Comparison of ENCODE assay signal across 19 cellular contexts in the genomic region with DNA sequence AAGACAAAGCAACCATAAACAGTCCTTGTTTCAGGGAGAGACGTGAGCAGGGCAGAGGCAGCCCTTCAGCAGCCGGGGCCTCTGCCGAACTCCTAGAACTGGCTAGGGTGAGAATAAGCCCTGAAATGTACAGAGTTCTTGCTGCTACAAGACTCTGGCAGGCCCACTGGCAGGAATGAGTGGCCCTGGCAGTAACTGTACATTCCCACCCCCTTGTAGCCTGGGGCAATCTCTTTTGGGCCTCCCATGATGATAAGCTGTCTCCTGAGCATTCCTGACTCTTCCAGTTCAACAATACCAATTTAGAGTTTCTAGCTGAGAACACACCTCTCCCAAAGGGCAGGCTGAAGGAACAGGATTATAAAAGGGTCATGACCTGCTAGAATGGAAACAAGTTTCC. TPM values are rescaled to one million over a fixed set of nuclear protein-coding genes. Genes with fewer than 3 reads are reported as not detected.
A peak's percentile ranks its signal among the peaks of the same experiment; 100 is the strongest.
DNase-seq lines count a peak whose midpoint lies in the region; ATAC-seq and TF ChIP-seq lines count a peak whose summit lies in the region.
"Had no signal": no experiment of that assay in that cellular context is flagged by ENCODE, and none has a peak within 500 bp of the region (broad histone marks: within the 10 kb centered on the region; RNA-seq: fewer than 3 reads in every experiment).

No MANE protein-coding gene starts in this region.

- in situ Hi-C loops in GM13977 (cut with MboI; ENCODE audit: low pct_unique_long_range_greater_than_20kb, low sequenced_read_pairs, unreplicated experiment), result loop anchor here (10.0 kb wide), 1 partner anchor 506 kb away; no protein-coding TSS in a partner anchor

- no peak for DNase-seq in CD4-positive, alpha-beta T cell
- DNase-seq in GM03348 (ENCODE audit: low spot score), result peak; percentile 24
- peak; percentile 59 for DNase-seq in T1000 (lab: John Stamatoyannopoulos, UW)
- peak; percentile 73 to 92 for DNase-seq in foreskin keratinocyte
- DNase-seq in NCI-H1105 (lab: John Stamatoyannopoulos, UW), result no peak
- no peak for DNase-seq in GM13977 (ENCODE audit: low spot score)
- DNase-seq: caudate nucleus, DMS153, Karpas-422, NCI-H146, occipital lobe, upper lobe of left lung had no signal

- no peak overlapping the region for H3K4me3 Mint-ChIP-seq in CD4-positive, alpha-beta T cell
- H3K4me3 Mint-ChIP-seq: B cell; stimulated activated memory B cell treated with anti-CD40 and anti-IgM and Interleukin-4, amounts not matched to agents 10 μg/mL and 1 μg/mL and 100 μg/mL, for 72 hours had no signal

- intact Hi-C loops in CD4-positive, alpha-beta T cell (cut with DNase I, micrococcal nuclease), result no loop called here

- no peak overlapping the region for H3K27ac ChIP-seq in CD4-positive, alpha-beta T cell (ENCODE audit: low read depth, low read length)
- no peak overlapping the region for H3K27ac ChIP-seq in foreskin keratinocyte
- H3K27ac ChIP-seq: HL-60, upper lobe of left lung, VCaP had no signal

- no peaks in the 10 kb centered on the region for H3K9me3 Mint-ChIP-seq in CD4-positive, alpha-beta T cell
- H3K9me3 Mint-ChIP-seq: stimulated activated memory B cell treated with anti-CD40 and anti-IgM and Interleukin-4, amounts not matched to agents 10 μg/mL and 1 μg/mL and 100 μg/mL, for 72 hours had no signal

- POLR2A ChIA-PET in CD4-positive, alpha-beta T cell (lab: Charles Lee), result interaction anchor here (1.2 kb wide), 1 partner anchor 15 kb away, joined by 5 read pairs; a partner anchor contains a TSS

- CTCF ChIA-PET in CD4-positive, alpha-beta T cell (lab: Charles Lee), result interaction anchor here (3.9 kb wide), 1 partner anchor 15 kb away, joined by 28 read pairs; a partner anchor contains a TSS

- H3K4me1 Mint-ChIP-seq in CD4-positive, alpha-beta T cell (ENCODE audit: low read depth), result peaks cover 72% of the 10 kb centered on the region

- H3K27ac Mint-ChIP-seq in CD4-positive, alpha-beta T cell, result peak overlapping the region; percentile 78
- H3K27ac Mint-ChIP-seq: B cell; stimulated activated memory B cell treated with anti-CD40 and anti-IgM and Interleukin-4, amounts not matched to agents 10 μg/mL and 1 μg/mL and 100 μg/mL, for 72 hours had no signal

- no peak for ATAC-seq in CD4-positive, alpha-beta T cell (ENCODE audit: poor library complexity)
- ATAC-seq in foreskin keratinocyte (peak; percentile 73), GM18511 (IDR thresholded peaks at IDR 0.05; ENCODE audit: unreplicated experiment) (no peak), HG03095 (IDR thresholded peaks at IDR 0.05; ENCODE audit: unreplicated experiment) (no peak)
- ATAC-seq: HCT116; stimulated activated memory B cell treated with anti-CD40 and anti-IgM and Interleukin-4, amounts not matched to agents 10 μg/mL and 1 μg/mL and 100 μg/mL, for 72 hours had no signal

- H3K27me3 Mint-ChIP-seq in CD4-positive, alpha-beta T cell, result no peaks in the 10 kb centered on the region
- H3K27me3 Mint-ChIP-seq: B cell; stimulated activated memory B cell treated with anti-CD40 and anti-IgM and Interleukin-4, amounts not matched to agents 10 μg/mL and 1 μg/mL and 100 μg/mL, for 72 hours had no signal

- TF ChIP-seq CTCF in CD4-positive, alpha-beta T cell (IDR thresholded peaks at IDR 0.05), result no peak
- no peak for TF ChIP-seq CTCF in foreskin keratinocyte (conservative IDR thresholded peaks at IDR 0.05)
- no peak for TF ChIP-seq CTCF in GM13977 (IDR thresholded peaks at IDR 0.05; ENCODE audit: extremely low read depth, insufficient read depth, missing control alignments)

- no peaks in the 10 kb centered on the region for H3K9me3 ChIP-seq in CD4-positive, alpha-beta T cell (ENCODE audit: control insufficient read depth, low read length)
- H3K9me3 ChIP-seq: upper lobe of left lung had no signal

- H3K36me3 Mint-ChIP-seq in CD4-positive, alpha-beta T cell (ENCODE audit: low read depth), result no peaks in the 10 kb centered on the region
- H3K36me3 Mint-ChIP-seq: stimulated activated memory B cell treated with anti-CD40 and anti-IgM and Interleukin-4, amounts not matched to agents 10 μg/mL and 1 μg/mL and 100 μg/mL, for 72 hours had no signal

- no peaks in the 10 kb centered on the region for H3K27me3 ChIP-seq in CD4-positive, alpha-beta T cell (ENCODE audit: control insufficient read depth, insufficient read depth, low read length)
- no peaks in the 10 kb centered on the region for H3K27me3 ChIP-seq in foreskin keratinocyte
- H3K27me3 ChIP-seq: upper lobe of left lung had no signal

- H3K4me1 ChIP-seq in foreskin keratinocyte, result peaks cover 34% of the 10 kb centered on the region

RNA-seq across cellular contexts. Expression of a gene that starts 54.3 kb away (rescaled TPM):
- total RNA-seq in CD4-positive, alpha-beta T cell, result 10 to 100 TPM in 1 of 2 experiments, 1 to 10 TPM in 1; 8.8 to 10.8 TPM
- 51.6 and 52.3 TPM in 2 replicates for total RNA-seq in foreskin keratinocyte
- polyA plus RNA-seq in foreskin keratinocyte, result 54.8 and 58.7 TPM in 2 replicates

Comparison
In these comparisons a context has a peak if more than half of its experiments do, and no peak if none do; other contexts are left out.
1. DNase-seq: peak in GM03348 (single experiment), T1000 (single experiment) and foreskin keratinocyte (2 of 2); none in CD4-positive, alpha-beta T cell (0 of 10), NCI-H1105 (single experiment) and GM13977 (single experiment).